In genomic region chr10:114876169-114876568, GRCh38 we compare ENCODE assay signal across 1 cellular context.
TF ChIP-seq lines count a peak whose summit lies in the region.

No MANE protein-coding gene starts in this region.

TF ChIP-seq in HepG2, 621 proteins besides CTCF, POLR2A, EP300 and RAD21 (continued from another document):
- TF ChIP-seq ZNF512 (CRISPR knock-in tag; IDR thresholded peaks at IDR 0.05) = peak; percentile 87
- TF ChIP-seq, protein P1, sequence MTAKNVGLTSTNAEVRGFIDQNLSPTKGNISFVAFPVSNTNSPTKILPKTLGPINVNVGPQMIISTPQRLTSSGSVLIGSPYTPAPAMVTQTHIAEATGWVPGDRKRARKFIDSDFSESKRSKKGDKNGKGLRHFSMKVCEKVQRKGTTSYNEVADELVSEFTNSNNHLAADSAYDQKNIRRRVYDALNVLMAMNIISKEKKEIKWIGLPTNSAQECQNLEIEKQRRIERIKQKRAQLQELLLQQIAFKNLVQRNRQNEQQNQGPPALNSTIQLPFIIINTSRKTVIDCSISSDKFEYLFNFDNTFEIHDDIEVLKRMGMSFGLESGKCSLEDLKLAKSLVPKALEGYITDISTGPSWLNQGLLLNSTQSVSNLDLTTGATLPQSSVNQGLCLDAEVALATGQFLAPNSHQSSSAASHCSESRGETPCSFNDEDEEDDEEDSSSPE (CRISPR knock-in tag; IDR thresholded peaks at IDR 0.05) = no peak
